In genomic region chr5:148469446-148470062, GRCh38 we compare ENCODE assay signal across 11 cellular contexts.
DNase-seq lines count a peak whose midpoint lies in the region; FAIRE-seq lines count a peak whose summit lies in the region.
"Had no signal": no experiment of that assay in that cellular context is flagged by ENCODE, and none has a peak within 500 bp of the region (broad histone marks: within the 10 kb centered on the region; RNA-seq: fewer than 3 reads in every experiment).

No MANE protein-coding gene starts in this region.

- H3K79me1 ChIP-seq in neuronal stem cell (ENCODE audit: low read depth, low read length), result no peaks in the 10 kb centered on the region

- no peak overlapping the region for H3K4ac ChIP-seq in neuronal stem cell (ENCODE audit: low read length)

- H2AFZ ChIP-seq in neuronal stem cell (ENCODE audit: low read length), result no peak overlapping the region

- FAIRE-seq in HTR-8/SVneo (lab: Jason Lieb, UNC), result no peak

- H3K4me3 ChIP-seq in adipocyte (ENCODE audit: low read length) (no peak overlapping the region), neuronal stem cell (ENCODE audit: low read length in 2 of 2) (no peak overlapping the region)

- no peak overlapping the region for H3K4me2 ChIP-seq in neuronal stem cell (ENCODE audit: insufficient read depth, low read length, poor library complexity, severe bottlenecking)

- H3K18ac ChIP-seq in neuronal stem cell (ENCODE audit: low read length), result no peak overlapping the region

- H3K4me1 ChIP-seq in adipocyte (ENCODE audit: control insufficient read depth, insufficient read depth, low read length) (peaks cover 36% of the 10 kb centered on the region), neuronal stem cell (ENCODE audit: control insufficient read depth in 2 of 2, insufficient read depth in 1 of 2, low read depth in 1 of 2, low read length in 2 of 2) (no peaks in the 10 kb centered on the region)

- no peak overlapping the region for H3K14ac ChIP-seq in neuronal stem cell (ENCODE audit: low read length)

- no CpG with 5 or more reads among the region's 5 CpGs for WGBS in neuronal stem cell (ENCODE audit: extremely low coverage in 2 of 2, insufficient read length in 2 of 2, insufficient replicate concordance in 1 of 2), 2 donors

- H3K9ac ChIP-seq in adipocyte (ENCODE audit: low read length) (no peak overlapping the region), neuronal stem cell (ENCODE audit: low read depth, low read length, poor library complexity) (no peak overlapping the region)

- H4K8ac ChIP-seq in neuronal stem cell (ENCODE audit: low read depth, low read length), result no peak overlapping the region

- H3K36me3 ChIP-seq in adipocyte (ENCODE audit: control insufficient read depth, insufficient read depth, low read length, severe bottlenecking), result no peaks in the 10 kb centered on the region
- H3K36me3 ChIP-seq in neuronal stem cell (replicated peaks in 1 of 2; ENCODE audit: control insufficient read depth in 2 of 2, insufficient read depth in 2 of 2, low read length in 2 of 2), result no peaks in the 10 kb centered on the region

- H2BK12ac ChIP-seq in neuronal stem cell (ENCODE audit: low read length), result no peak overlapping the region

- no peaks in the 10 kb centered on the region for H3K27me3 ChIP-seq in adipocyte (replicated peaks; ENCODE audit: control insufficient read depth, insufficient read depth, low read length)
- peaks cover 0 to 2% (median 0%) of the 10 kb centered on the region in 3 experiments for H3K27me3 ChIP-seq in neuronal stem cell (ENCODE audit: control insufficient read depth in 3 of 3, insufficient read depth in 3 of 3, low read depth in 1 of 3, low read length in 3 of 3)

- in situ Hi-C loops in G401 (cut with HindIII; ENCODE audit: low sequenced_read_pairs), result no loop called here

- H3K9me3 ChIP-seq in adipocyte (ENCODE audit: control insufficient read depth, low read length), result no peaks in the 10 kb centered on the region
- H3K9me3 ChIP-seq in neuronal stem cell (replicated peaks in 1 of 2; ENCODE audit: control insufficient read depth in 2 of 2, insufficient read depth in 1 of 2, low read depth in 1 of 2, low read length in 2 of 2), result no peaks in the 10 kb centered on the region

- H4K91ac ChIP-seq in neuronal stem cell (ENCODE audit: low read depth, low read length, poor library complexity), result no peak overlapping the region

- no peak overlapping the region for H2BK120ac ChIP-seq in neuronal stem cell (ENCODE audit: low read depth, low read length)

- no peak overlapping the region for H3K27ac ChIP-seq in neuronal stem cell (replicated peaks; ENCODE audit: low read length)
- H3K27ac ChIP-seq: RWPE1 had no signal

- peak; percentile 78 for DNase-seq in G401 (ENCODE audit: low spot score)
- peak; percentile 39 for DNase-seq in adipocyte (ENCODE audit: low read depth)
- DNase-seq in globus pallidus (ENCODE audit: low spot score), result peak; percentile 86
- peak in 7 of 10 donors; percentile 7 to 81 (median 32) for DNase-seq in posterior cingulate gyrus
- no peak for DNase-seq in NCI-H2227 (lab: John Stamatoyannopoulos, UW; ENCODE audit: unreplicated experiment)
- no peak for DNase-seq in neuronal stem cell (ENCODE audit: low spot score)
- DNase-seq in HTR-8/SVneo (ENCODE audit: insufficient read length, low spot score), result no peak
- no peak for DNase-seq in central memory CD4-positive, alpha-beta T cell
- DNase-seq: DMS153; naive thymus-derived CD8-positive, alpha-beta T cell had no signal

- intact Hi-C loops in posterior cingulate gyrus (cut with DNase I), result no loop called here

- no peak overlapping the region for H3K23ac ChIP-seq in neuronal stem cell (ENCODE audit: low read depth, low read length, poor library complexity)

- no peak overlapping the region for H2BK5ac ChIP-seq in neuronal stem cell (ENCODE audit: low read length)

- no peak overlapping the region for H2AK5ac ChIP-seq in neuronal stem cell (ENCODE audit: low read depth, low read length)

- H2BK15ac ChIP-seq in neuronal stem cell (ENCODE audit: low read length), result no peak overlapping the region

Comparison
In these comparisons a context has a peak if more than half of its experiments do, and no peak if none do; other contexts are left out.
1. DNase-seq: peak in G401 (single experiment), adipocyte (single experiment), globus pallidus (single experiment) and posterior cingulate gyrus (7 of 10); none in NCI-H2227 (single experiment), neuronal stem cell (single experiment), HTR-8/SVneo (single experiment) and central memory CD4-positive, alpha-beta T cell (single experiment).